ENCODE assay signal across 11 cellular contexts in genomic region chr3:170815340-170815739, GRCh38. TPM values are rescaled to one million over a fixed set of nuclear protein-coding genes. Genes with fewer than 3 reads are reported as not detected.
DNase-seq lines count a peak whose midpoint lies in the region; ATAC-seq lines count a peak whose summit lies in the region.
"Had no signal": no experiment of that assay in that cellular context is flagged by ENCODE, and none has a peak within 500 bp of the region (broad histone marks: within the 10 kb centered on the region; RNA-seq: fewer than 3 reads in every experiment).

No MANE protein-coding gene starts in this region.

- H3K79me1 ChIP-seq in mesendoderm (ENCODE audit: low read length), result no peaks in the 10 kb centered on the region

- peaks cover 25% of the 10 kb centered on the region for H3K4me1 ChIP-seq in mesendoderm (ENCODE audit: control insufficient read depth, low read depth, low read length)
- H3K4me1 ChIP-seq: left ventricle myocardium inferior had no signal

- no peak overlapping the region for H4K8ac ChIP-seq in mesendoderm (ENCODE audit: low read depth, low read length)

- H4K5ac ChIP-seq in mesendoderm (ENCODE audit: low read length), result no peak overlapping the region

- peak overlapping the region; percentile 69 for H2BK120ac ChIP-seq in mesendoderm (ENCODE audit: low read depth, low read length)

- peak overlapping the region; percentile 85 for H2BK5ac ChIP-seq in mesendoderm (ENCODE audit: low read length)

- H3K9ac ChIP-seq in mesendoderm (ENCODE audit: low read length), result no peak overlapping the region

- H2BK15ac ChIP-seq in mesendoderm (replicated peaks; ENCODE audit: low read depth), result no peak overlapping the region

- H3K36me3 ChIP-seq in mesendoderm (ENCODE audit: control insufficient read depth, insufficient read depth, low read length), result no peaks in the 10 kb centered on the region
- H3K36me3 ChIP-seq: left ventricle myocardium inferior had no signal

- DNase-seq in ELF-1 (ENCODE audit: low read depth, low spot score), result peak; percentile 46
- DNase-seq in NCI-H2029 (lab: John Stamatoyannopoulos, UW), result peak; percentile 63
- peak; percentile 81 for DNase-seq in SW480 (ENCODE audit: low spot score)
- peak; percentile 89 for DNase-seq in mesendoderm
- no peak for DNase-seq in activated CD8-positive, alpha-beta memory T cell treated with anti-CD3 and anti-CD28 coated beads, Interleukin-2, amount 50 U/mL, for 48 hours
- DNase-seq in putamen (ENCODE audit: low spot score), result no peak
- DNase-seq: activated naive CD4-positive, alpha-beta T cell treated with Interleukin-2 at 50 U/mL for 16 hours; left ventricle myocardium inferior; T1000 had no signal

- H3K27me3 ChIP-seq in mesendoderm (ENCODE audit: insufficient read depth, low read length, poor library complexity), result no peaks in the 10 kb centered on the region

- H2AK5ac ChIP-seq in mesendoderm (ENCODE audit: low read length), result no peak overlapping the region

- H3K23ac ChIP-seq in mesendoderm (ENCODE audit: low read length), result no peak overlapping the region

- peak overlapping the region; percentile 75 for H3K4ac ChIP-seq in mesendoderm (ENCODE audit: low read depth, low read length)

- WGBS in mesendoderm (ENCODE audit: extremely low coverage, insufficient coverage, low lambda C conversion rate), result no CpG with 5 or more reads among the region's 8 CpGs

- no peaks in the 10 kb centered on the region for H3K79me2 ChIP-seq in mesendoderm (ENCODE audit: control insufficient read depth, insufficient read depth, low read length)

- no peak overlapping the region for H3K4me3 ChIP-seq in mesendoderm (ENCODE audit: low read length)
- H3K4me3 ChIP-seq: left ventricle myocardium inferior had no signal

- H3K27ac ChIP-seq in mesendoderm (ENCODE audit: low read depth, low read length), result no peak overlapping the region
- H3K27ac ChIP-seq: left ventricle myocardium inferior had no signal

- no peak for ATAC-seq in GM18519 (IDR thresholded peaks at IDR 0.05; ENCODE audit: low FRiP score, unreplicated experiment)
- ATAC-seq in GM21515 (IDR thresholded peaks at IDR 0.05; ENCODE audit: unreplicated experiment), result no peak

- peak overlapping the region; percentile 77 for H3K56ac ChIP-seq in mesendoderm (ENCODE audit: low read length)

- H3K4me2 ChIP-seq in mesendoderm (ENCODE audit: low read length), result no peak overlapping the region

- peak overlapping the region; percentile 92 for H3K18ac ChIP-seq in mesendoderm (ENCODE audit: low read length)

RNA-seq across cellular contexts. Expression of gene RPL22L1, which starts 54.7 kb away (rescaled TPM):
- 903 TPM for polyA plus RNA-seq in mesendoderm (2013, experiment 1 of 2)
- 897 TPM for polyA plus RNA-seq in mesendoderm (2013, experiment 2 of 2)

Comparison
In these comparisons a context has a peak if more than half of its experiments do, and no peak if none do; other contexts are left out.
1. DNase-seq: peak in ELF-1 (single experiment), NCI-H2029 (single experiment), SW480 (single experiment) and mesendoderm (single experiment); none in activated CD8-positive, alpha-beta memory T cell treated with anti-CD3 and anti-CD28 coated beads, Interleukin-2, amount 50 U/mL, for 48 hours (single experiment) and putamen (single experiment).